1 cellular context compared by ENCODE assay signal in genomic region chr9:108163321-108164005, GRCh38.
TF ChIP-seq lines count a peak whose summit lies in the region.

No MANE protein-coding gene starts in this region.

TF ChIP-seq in HCT116, 20 proteins besides CTCF, POLR2A, EP300 and RAD21 (continued from another document):
- no peak for TF ChIP-seq SP1 (IDR thresholded peaks at IDR 0.05; ENCODE audit: low read depth)
- TF ChIP-seq SRF (IDR thresholded peaks at IDR 0.05; ENCODE audit: low read depth), result no peak
- TF ChIP-seq, protein P1, sequence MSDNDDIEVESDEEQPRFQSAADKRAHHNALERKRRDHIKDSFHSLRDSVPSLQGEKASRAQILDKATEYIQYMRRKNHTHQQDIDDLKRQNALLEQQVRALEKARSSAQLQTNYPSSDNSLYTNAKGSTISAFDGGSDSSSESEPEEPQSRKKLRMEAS (IDR thresholded peaks at IDR 0.05), result no peak
- TF ChIP-seq EZH2 (IDR thresholded peaks at IDR 0.05), result no peak
- no peak for TF ChIP-seq CBX3 (IDR thresholded peaks at IDR 0.05; ENCODE audit: low read depth)
- no peak for TF ChIP-seq ZFX (IDR thresholded peaks at IDR 0.05)
- no peak for TF ChIP-seq EZH2phosphoT487 (IDR thresholded peaks at IDR 0.05; ENCODE audit: borderline replicate concordance)
- TF ChIP-seq SIN3A (IDR thresholded peaks at IDR 0.05; ENCODE audit: low read depth), result no peak
- no peak for TF ChIP-seq YY1 (IDR thresholded peaks at IDR 0.05; ENCODE audit: extremely low read depth, insufficient replicate concordance, low read depth, low read length)
- no peak for TF ChIP-seq JUND (IDR thresholded peaks at IDR 0.05)
- TF ChIP-seq ATF3 (IDR thresholded peaks at IDR 0.05), result no peak
- no peak for TF ChIP-seq ZNF274 (IDR thresholded peaks at IDR 0.05; ENCODE audit: low read depth, low read length)
- no peak for TF ChIP-seq FOSL1 (IDR thresholded peaks at IDR 0.05; ENCODE audit: low read depth)
- TF ChIP-seq POLR2AphosphoS5 (IDR thresholded peaks at IDR 0.05; ENCODE audit: low read depth, low read length), result no peak
- no peak for TF ChIP-seq CEBPB (IDR thresholded peaks at IDR 0.05; ENCODE audit: low read depth)
- TF ChIP-seq EGR1 (IDR thresholded peaks at IDR 0.05; ENCODE audit: low read depth), result no peak
- TF ChIP-seq TCF7L2 (IDR thresholded peaks at IDR 0.05; ENCODE audit: borderline replicate concordance, extremely low read depth, insufficient read depth, insufficient read length), result no peak
- no peak for TF ChIP-seq ELF1 (IDR thresholded peaks at IDR 0.05; ENCODE audit: borderline replicate concordance, low read depth)
